17 cellular contexts compared by ENCODE assay signal in genomic region chr2:8170954-8171353, GRCh38.
A peak's percentile ranks its signal among the peaks of the same experiment; 100 is the strongest.
DNase-seq lines count a peak whose midpoint lies in the region; ATAC-seq, FAIRE-seq and TF ChIP-seq lines count a peak whose summit lies in the region.
"Had no signal": no experiment of that assay in that cellular context is flagged by ENCODE, and none has a peak within 500 bp of the region (broad histone marks: within the 10 kb centered on the region; RNA-seq: fewer than 3 reads in every experiment).

No MANE protein-coding gene starts in this region.

- no peaks in the 10 kb centered on the region for H3K79me2 ChIP-seq in ACC112 (ENCODE audit: control insufficient read depth, insufficient read depth, low read length, unreplicated experiment)
- no peaks in the 10 kb centered on the region for H3K79me2 ChIP-seq in Karpas-422 (ENCODE audit: low read length)
- no peaks in the 10 kb centered on the region for H3K79me2 ChIP-seq in H1 (ENCODE audit: control insufficient read depth in 1 of 2, insufficient read depth in 2 of 2, low read length in 2 of 2)
- H3K79me2 ChIP-seq in smooth muscle cell (ENCODE audit: low read depth): no peaks in the 10 kb centered on the region

- H3K9me2 ChIP-seq in Karpas-422 (replicated peaks; ENCODE audit: insufficient read depth, low read length): no peaks in the 10 kb centered on the region

- TF ChIP-seq POLR2A in H1 (IDR thresholded peaks at IDR 0.05; ENCODE audit: control extremely low read depth in 1 of 2, low read depth in 2 of 2, low read length in 2 of 2): no peak
- no peak for TF ChIP-seq POLR2A in lower leg skin (IDR thresholded peaks at IDR 0.05)

- no peak for TF ChIP-seq RAD21 in H1 (IDR thresholded peaks at IDR 0.05 in 1 of 2, conservative IDR thresholded peaks at IDR 0.05 in 1 of 2; ENCODE audit: low read depth in 2 of 2, low read length in 2 of 2)

- no peak for ATAC-seq in GM21423 (IDR thresholded peaks at IDR 0.05; ENCODE audit: unreplicated experiment)
- ATAC-seq in stimulated activated effector memory CD8-positive, alpha-beta T cell treated with anti-CD3 and anti-CD28 coated beads, Interleukin-12 subunit alpha, Interleukin-12 subunit beta, amount 100 ng/mL, for 72 hours: no peak

- no peak overlapping the region for H3K18ac ChIP-seq in H1 (ENCODE audit: extremely low read depth, low read length)

- H3K9me3 ChIP-seq in Karpas-422 (ENCODE audit: low read length) (no peaks in the 10 kb centered on the region), H1 (ENCODE audit: insufficient read depth in 2 of 2, low read depth in 1 of 2, low read length in 1 of 2) (no peaks in the 10 kb centered on the region), smooth muscle cell (replicated peaks; ENCODE audit: low read depth) (no peaks in the 10 kb centered on the region)
- H3K9me3 ChIP-seq: MG63, SJCRH30 had no signal

- H2AFZ ChIP-seq in ACC112 (ENCODE audit: low read length, unreplicated experiment) (peak overlapping the region; percentile 43), Karpas-422 (ENCODE audit: low read length) (peak overlapping the region; percentile 30; the same call in 1 of the 2 replicates), H1 (ENCODE audit: low read length) (peak overlapping the region; percentile 74; the same call in 1 of the 2 replicates), smooth muscle cell (ENCODE audit: low read depth) (no peak overlapping the region)

- no peaks in the 10 kb centered on the region for H3K36me3 ChIP-seq in ACC112 (ENCODE audit: insufficient read depth, low read length)
- no peaks in the 10 kb centered on the region for H3K36me3 ChIP-seq in Karpas-422 (ENCODE audit: insufficient read depth, low read length)
- H3K36me3 ChIP-seq in H1 (ENCODE audit: control insufficient read depth in 2 of 4, insufficient read depth in 4 of 4, low read length in 3 of 4): no peaks in the 10 kb centered on the region
- H3K36me3 ChIP-seq in smooth muscle cell (ENCODE audit: low read depth): no peaks in the 10 kb centered on the region
- H3K36me3 ChIP-seq: MG63, SJCRH30 had no signal

- peak overlapping the region; percentile 58 for H3K4me2 ChIP-seq in Karpas-422 (ENCODE audit: low read depth, low read length, poor library complexity, severe bottlenecking)
- no peak overlapping the region for H3K4me2 ChIP-seq in H1 (ENCODE audit: insufficient read depth in 1 of 2, low read depth in 2 of 2, low read length in 2 of 2)
- peak overlapping the region; percentile 25 for H3K4me2 ChIP-seq in smooth muscle cell

- H3K27me3 ChIP-seq in ACC112 (ENCODE audit: insufficient read depth, low read length): no peaks in the 10 kb centered on the region
- H3K27me3 ChIP-seq in Karpas-422 (ENCODE audit: low read length): no peaks in the 10 kb centered on the region
- H3K27me3 ChIP-seq in H1 (replicated peaks in 1 of 4; ENCODE audit: control insufficient read depth in 3 of 4, extremely low read depth in 1 of 4, insufficient read depth in 3 of 4, low read length in 3 of 4): no peaks in the 10 kb centered on the region; a peak in 1 of 7 replicates
- no peaks in the 10 kb centered on the region for H3K27me3 ChIP-seq in smooth muscle cell (ENCODE audit: low read depth)
- H3K27me3 ChIP-seq: MG63, SJCRH30 had no signal

- H3K4me3 ChIP-seq in ACC112 (ENCODE audit: low read depth, low read length) (no peak overlapping the region), Karpas-422 (ENCODE audit: low read length) (peak overlapping the region; percentile 38), H1 (ENCODE audit: extremely low read depth in 1 of 4, insufficient read depth in 2 of 4, low read depth in 3 of 4, low read length in 4 of 4) (no peak overlapping the region), smooth muscle cell (no peak overlapping the region), lower leg skin (ENCODE audit: low read depth, poor library complexity, severe bottlenecking) (no peak overlapping the region)
- H3K4me3 ChIP-seq: MG63, SJCRH30 had no signal

- TF ChIP-seq EP300 in H1 (IDR thresholded peaks at IDR 0.05; ENCODE audit: borderline replicate concordance in 1 of 2, low read depth in 2 of 2, low read length in 2 of 2): no peak

- no peak overlapping the region for H3K4ac ChIP-seq in H1 (replicated peaks; ENCODE audit: insufficient read length, low read depth, low read length)

- peaks cover 7% of the 10 kb centered on the region for H3K36me3 Mint-ChIP-seq in stimulated activated effector memory CD8-positive, alpha-beta T cell treated with anti-CD3 and anti-CD28 coated beads, Interleukin-12 subunit alpha, Interleukin-12 subunit beta, amount 100 ng/mL, for 72 hours

- 98 to 100% methylated on average over 1 to 4 of the region's 4 CpGs for WGBS in H1 (ENCODE audit: extremely low coverage in 1 of 2, insufficient coverage in 1 of 2, insufficient read length in 1 of 2, insufficient replicate concordance in 2 of 2, low coverage in 1 of 2, low lambda C conversion rate in 2 of 2, missing lambda C conversion rate in 1 of 2), 2 experiments
- WGBS in smooth muscle cell (ENCODE audit: low lambda C conversion rate): 88% methylated on average over 4 of the region's 4 CpGs
- 74 to 78% methylated on average over 4 of the region's 4 CpGs for WGBS in lower leg skin, 2 donors

- H3K27ac Mint-ChIP-seq in stimulated activated effector memory CD8-positive, alpha-beta T cell treated with anti-CD3 and anti-CD28 coated beads, Interleukin-12 subunit alpha, Interleukin-12 subunit beta, amount 100 ng/mL, for 72 hours: no peak overlapping the region
- H3K27ac Mint-ChIP-seq: B cell, CD14-positive monocyte had no signal

- no peak overlapping the region for H3K4me3 Mint-ChIP-seq in stimulated activated effector memory CD8-positive, alpha-beta T cell treated with anti-CD3 and anti-CD28 coated beads, Interleukin-12 subunit alpha, Interleukin-12 subunit beta, amount 100 ng/mL, for 72 hours
- H3K4me3 Mint-ChIP-seq: B cell, CD14-positive monocyte had no signal

- H3K4me1 ChIP-seq in ACC112 (ENCODE audit: control insufficient read depth, insufficient read depth, low read length, unreplicated experiment) (peaks cover 38% of the 10 kb centered on the region), Karpas-422 (ENCODE audit: low read length) (peaks cover 32% of the 10 kb centered on the region), H1 (replicated peaks in 1 of 4; ENCODE audit: control insufficient read depth in 3 of 4, insufficient read depth in 4 of 4, low read length in 3 of 4) (peaks cover 0 to 2% (median 0%) of the 10 kb centered on the region in 4 experiments; a peak in 1 of 7 replicates), smooth muscle cell (ENCODE audit: low read depth) (no peaks in the 10 kb centered on the region)
- H3K4me1 ChIP-seq: SJCRH30 had no signal

- peak overlapping the region; percentile 92 for H2BK20ac ChIP-seq in H1 (ENCODE audit: low read length)

- peak overlapping the region; percentile 36 for H4K91ac ChIP-seq in H1 (replicated peaks; ENCODE audit: insufficient read length, low read length)

- no peak overlapping the region for H3K56ac ChIP-seq in H1 (replicated peaks; ENCODE audit: insufficient read length, low read depth, low read length)

- intact Hi-C loops in lower leg skin (cut with DNase I; ENCODE audit: low total_unique reads): no loop called here

- peaks cover 13% of the 10 kb centered on the region for H3K4me1 Mint-ChIP-seq in stimulated activated effector memory CD8-positive, alpha-beta T cell treated with anti-CD3 and anti-CD28 coated beads, Interleukin-12 subunit alpha, Interleukin-12 subunit beta, amount 100 ng/mL, for 72 hours
- H3K4me1 Mint-ChIP-seq: B cell had no signal

- POLR2A ChIA-PET in H1 (lab: Charles Lee; ENCODE audit: partially characterized antibody): interaction anchor here (0.6 kb wide), 1 partner anchor 199 kb away, joined by 4 read pairs; no protein-coding TSS in a partner anchor

- no peak overlapping the region for H3K23ac ChIP-seq in H1 (ENCODE audit: insufficient read length)

- DNase-seq in Karpas-422: no peak
- no peak for DNase-seq in H1 (ENCODE audit: low read depth in 1 of 2, low spot score in 2 of 2)
- DNase-seq in smooth muscle cell (lab: John Stamatoyannopoulos, UW; ENCODE audit: unreplicated experiment): no peak
- no peak for DNase-seq in stimulated activated effector memory CD8-positive, alpha-beta T cell treated with anti-CD3 and anti-CD28 coated beads, Interleukin-12 subunit alpha, Interleukin-12 subunit beta, amount 100 ng/mL, for 72 hours (ENCODE audit: low spot score in 2 of 2)
- DNase-seq in lower leg skin (ENCODE audit: low spot score in 2 of 2): no peak
- DNase-seq: NCI-H1417, NCI-H1694 treated with DMSO at 0.1 percent for 48 hours, NCI-H2081 treated with DMSO at 0.1 percent for 48 hours, NCI-H526 treated with DMSO at 0.1 percent for 48 hours, OCI-M1, SJCRH30, SW 1271 had no signal

- H3K79me1 ChIP-seq in H1 (ENCODE audit: low read depth, low read length): no peaks in the 10 kb centered on the region

- H4K20me1 ChIP-seq in Karpas-422 (ENCODE audit: insufficient read depth, low read depth, low read length) (no peaks in the 10 kb centered on the region), H1 (replicated peaks in 1 of 2; ENCODE audit: control insufficient read depth in 1 of 2, insufficient read depth in 2 of 2, low read length in 2 of 2) (no peaks in the 10 kb centered on the region), smooth muscle cell (ENCODE audit: low read depth) (no peaks in the 10 kb centered on the region)

- no peaks in the 10 kb centered on the region for H3K23me2 ChIP-seq in H1 (ENCODE audit: low read depth, low read length)

- H4K8ac ChIP-seq in H1 (ENCODE audit: extremely low read depth, insufficient read depth, low read length): no peak overlapping the region

- H3K14ac ChIP-seq in H1 (ENCODE audit: insufficient read length): no peak overlapping the region

- no peak overlapping the region; the same call in 1 of the 2 replicates for H2BK15ac ChIP-seq in H1 (ENCODE audit: low read length)

- H2BK12ac ChIP-seq in H1 (ENCODE audit: low read depth, low read length): peak overlapping the region; percentile 41; the same call in 1 of the 2 replicates

- TF ChIP-seq CTCF in H1 (IDR thresholded peaks at IDR 0.05; ENCODE audit: control extremely low read depth in 1 of 3, insufficient read depth in 1 of 3, low read depth in 1 of 3, low read length in 3 of 3): no peak
- TF ChIP-seq CTCF in smooth muscle cell (IDR thresholded peaks at IDR 0.05; ENCODE audit: borderline replicate concordance, insufficient read depth, poor library complexity, severe bottlenecking): no peak
- no peak for TF ChIP-seq CTCF in lower leg skin (IDR thresholded peaks at IDR 0.05)

- H4K5ac ChIP-seq in H1 (ENCODE audit: insufficient read length, low read depth, low read length): no peak overlapping the region

- CTCF ChIA-PET in H1 (lab: Charles Lee; ENCODE audit: partially characterized antibody): interaction anchor here (1.2 to 1.6 kb wide), 3 partner anchors 9 to 13 kb away, joined by 3 read pairs; no protein-coding TSS in a partner anchor

- peaks cover 5% of the 10 kb centered on the region for H3K9me3 Mint-ChIP-seq in stimulated activated effector memory CD8-positive, alpha-beta T cell treated with anti-CD3 and anti-CD28 coated beads, Interleukin-12 subunit alpha, Interleukin-12 subunit beta, amount 100 ng/mL, for 72 hours

- no peak overlapping the region for H3K9ac ChIP-seq in Karpas-422 (ENCODE audit: low read length)
- H3K9ac ChIP-seq in H1 (replicated peaks in 1 of 4; ENCODE audit: extremely low read depth in 1 of 4, low read depth in 3 of 4, low read length in 3 of 4): no peak overlapping the region
- H3K9ac ChIP-seq in smooth muscle cell (ENCODE audit: low read depth): no peak overlapping the region

- no peaks in the 10 kb centered on the region for H3F3A ChIP-seq in smooth muscle cell (ENCODE audit: low read depth)

- H3K27ac ChIP-seq in ACC112 (ENCODE audit: low read depth, low read length) (no peak overlapping the region), Karpas-422 (ENCODE audit: low read length) (no peak overlapping the region), H1 (ENCODE audit: low read depth, low read length) (no peak overlapping the region), smooth muscle cell (ENCODE audit: low read depth) (no peak overlapping the region)
- H3K27ac ChIP-seq: SJCRH30 had no signal

- H2AK5ac ChIP-seq in H1 (ENCODE audit: low read depth, low read length): no peak overlapping the region

- no peak overlapping the region for H2BK120ac ChIP-seq in H1 (replicated peaks; ENCODE audit: low read depth, low read length)

- H2BK5ac ChIP-seq in H1 (ENCODE audit: low read depth, low read length): no peak overlapping the region

- no peak for FAIRE-seq in H1 (lab: Jason Lieb, UNC)

Comparison
In these comparisons a context has a peak if more than half of its experiments do, and no peak if none do; other contexts are left out.
1. H3K4me2 ChIP-seq: peak in Karpas-422 (single experiment) and smooth muscle cell (single experiment); none in H1 (0 of 2).